8 cellular contexts compared by ENCODE assay signal in the genomic region with DNA sequence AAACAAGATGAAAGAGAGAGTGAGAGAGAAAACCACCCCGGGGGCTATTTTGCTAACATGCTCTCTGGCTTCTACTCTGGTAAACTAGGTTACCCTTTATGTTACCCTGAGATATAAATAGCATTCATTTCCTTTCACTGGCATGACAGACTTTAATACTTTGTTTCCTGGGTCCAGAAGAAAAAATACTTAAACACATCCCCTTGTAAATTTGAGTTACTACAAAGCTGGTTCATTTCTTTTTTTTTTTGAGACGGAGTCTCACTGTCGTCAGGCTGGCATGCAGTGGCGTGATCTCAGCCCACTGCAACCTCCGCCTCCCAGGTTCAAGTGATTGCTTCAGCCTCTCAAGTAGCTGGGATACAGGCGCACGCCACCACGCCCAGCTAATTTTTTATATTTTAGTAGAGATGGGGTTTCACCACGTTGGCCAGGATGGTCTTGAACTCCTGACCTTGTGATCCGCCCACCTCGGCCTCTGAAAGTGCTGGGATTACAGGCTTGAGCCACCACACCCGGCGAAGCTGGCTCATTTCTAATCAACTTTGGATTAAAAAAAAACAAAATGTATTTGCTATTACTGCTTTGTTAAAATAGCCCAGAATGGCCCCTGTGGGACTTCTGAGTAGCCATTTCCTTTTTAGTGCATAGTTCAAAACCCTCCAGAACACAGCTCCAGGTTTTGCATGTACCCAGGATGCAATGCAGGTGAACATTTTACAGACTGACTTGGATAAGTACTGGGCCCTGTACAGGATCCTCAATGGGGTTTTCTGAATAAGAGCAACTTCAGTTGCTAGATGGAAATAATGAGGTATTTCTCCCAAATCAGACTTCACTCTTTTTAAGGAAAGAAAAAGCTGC. TPM values are rescaled to one million over a fixed set of nuclear protein-coding genes. Genes with fewer than 3 reads are reported as not detected.
DNase-seq lines count a peak whose midpoint lies in the region; ATAC-seq and TF ChIP-seq lines count a peak whose summit lies in the region.

No MANE protein-coding gene starts in this region.

- no peaks in the 10 kb centered on the region for H3K27me3 Mint-ChIP-seq in naive B cell

- no peak for DNase-seq in naive B cell
- DNase-seq in SKM-1 treated with dmso at 0.1 percent for 144 hours (lab: John Stamatoyannopoulos, UW; ENCODE audit: unreplicated experiment): no peak
- no peak for DNase-seq in NCI-H2171 treated with DMSO at 0.1 percent for 48 hours (lab: John Stamatoyannopoulos, UW)
- no peak for DNase-seq in AG20443 (ENCODE audit: low spot score)
- DNase-seq in pons (ENCODE audit: low spot score): no peak

- H3K9me3 Mint-ChIP-seq in naive B cell: no peaks in the 10 kb centered on the region

- H3K36me3 Mint-ChIP-seq in naive B cell: no peaks in the 10 kb centered on the region

- peak overlapping the region; percentile 53; the same call in 1 of the 2 replicates for H3K4me3 ChIP-seq in GM08714 (ENCODE audit: low read length)

- TF ChIP-seq POLR2A in Raji (IDR thresholded peaks at IDR 0.05; ENCODE audit: insufficient read depth, low read depth, low read length): peak; percentile 39; the same call in 1 of the 2 replicates

- peaks cover 41 to 74% (median 56%) of the 10 kb centered on the region in 3 donors for H3K4me1 Mint-ChIP-seq in naive B cell

- ATAC-seq in GM21528 (IDR thresholded peaks at IDR 0.05; ENCODE audit: low FRiP score, unreplicated experiment) (peak; percentile 54), naive B cell (ENCODE audit: low read depth in 2 of 2) (no peak)

- peak overlapping the region; percentile 65 to 86 (median 73) for H3K4me3 Mint-ChIP-seq in naive B cell

- peak overlapping the region; percentile 53 to 96 (median 78) for H3K27ac Mint-ChIP-seq in naive B cell

RNA-seq across cellular contexts. Expression of a gene that starts 20.6 kb away (rescaled TPM):
- polyA plus RNA-seq in naive B cell (ENCODE audit: low read depth in 6 of 6): 10 to 100 TPM; 15.7 to 25.5 (median 22.3) TPM
